ENCODE assay signal across 14 cellular contexts in the genomic region with DNA sequence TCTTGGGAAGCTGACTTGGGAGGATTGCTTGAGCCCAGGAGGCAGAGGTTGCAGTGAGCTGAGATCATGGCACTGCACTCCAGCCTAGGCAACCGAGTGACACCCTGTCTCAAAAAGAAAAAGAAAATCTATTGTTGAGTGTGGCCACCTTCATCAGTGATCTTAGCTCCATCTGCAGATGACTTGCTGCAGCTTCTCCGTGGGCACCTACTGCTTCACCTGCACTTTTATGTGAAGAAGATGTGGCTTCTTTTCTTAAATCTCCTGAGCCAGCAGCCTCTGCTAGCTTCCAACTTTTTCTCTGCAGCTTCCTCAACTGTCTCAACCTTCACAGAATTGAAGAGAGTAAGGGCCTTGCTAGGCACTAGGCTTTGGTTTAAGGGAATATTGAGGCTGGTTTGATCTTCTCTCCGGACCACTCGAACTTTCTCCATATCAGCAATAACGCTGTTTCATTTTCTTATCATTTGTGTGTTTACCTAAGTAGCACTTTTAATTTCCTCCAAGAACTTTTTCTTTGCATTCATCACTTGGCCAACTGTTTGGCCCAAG. TPM values are rescaled to one million over a fixed set of nuclear protein-coding genes. Genes with fewer than 3 reads are reported as not detected.
DNase-seq lines count a peak whose midpoint lies in the region; ATAC-seq and TF ChIP-seq lines count a peak whose summit lies in the region.
"Had no signal": no experiment of that assay in that cellular context is flagged by ENCODE, and none has a peak within 500 bp of the region (broad histone marks: within the 10 kb centered on the region; RNA-seq: fewer than 3 reads in every experiment).

No MANE protein-coding gene starts in this region.

- DNase-seq in activated CD4-positive, alpha-beta T cell treated with anti-CD3 and anti-CD28 coated beads, Interleukin-2, amount 10 ng/mL, durations not matched to agents 24 days and 14 days: peak; percentile 61
- DNase-seq in activated CD4-positive, alpha-beta T cell treated with anti-CD3 and anti-CD28 coated beads for 48 hours: no peak
- DNase-seq in central memory CD8-positive, alpha-beta T cell (ENCODE audit: low spot score in 2 of 2): no peak
- no peak for DNase-seq in stimulated activated naive CD8-positive, alpha-beta T cell treated with anti-CD3 and anti-CD28 coated beads, Interleukin-15, Interleukin-2, amounts not matched to agents 100 U/mL and 50 U/mL, for 24 hours
- DNase-seq in endothelial cell (ENCODE audit: low spot score): no peak
- no peak for DNase-seq in posterior cingulate gyrus
- no peak for DNase-seq in NCI-H2227 (lab: John Stamatoyannopoulos, UW; ENCODE audit: unreplicated experiment)
- DNase-seq: activated CD4-positive, alpha-beta T cell treated with anti-CD3 and anti-CD28 coated beads, Interleukin-2, amount 50 U/mL, for 1 hour; foreskin melanocyte; kidney; NCI-H2081; NK-92 treated with Interleukin-12 subunit alpha and Interleukin-12 subunit beta, amount 100 ng/mL, for 24 hours had no signal

- H3K4me3 Mint-ChIP-seq in activated CD4-positive, alpha-beta T cell treated with anti-CD3 and anti-CD28 coated beads, Interleukin-2, amount 10 ng/mL, durations not matched to agents 24 days and 14 days: peak overlapping the region; percentile 56
- H3K4me3 Mint-ChIP-seq in central memory CD8-positive, alpha-beta T cell: peak overlapping the region; percentile 71
- no peak overlapping the region for H3K4me3 Mint-ChIP-seq in endothelial cell (ENCODE audit: unreplicated experiment)
- H3K4me3 Mint-ChIP-seq: neural crest cell had no signal

- ATAC-seq in HG02642 (IDR thresholded peaks at IDR 0.05; ENCODE audit: poor library complexity, unreplicated experiment): peak; percentile 15
- ATAC-seq in central memory CD8-positive, alpha-beta T cell (replicated peaks; ENCODE audit: extremely low read depth, poor library complexity, severe bottlenecking): peak; percentile 26
- peak; percentile 16 for ATAC-seq in stimulated activated naive CD8-positive, alpha-beta T cell treated with anti-CD3 and anti-CD28 coated beads, Interleukin-15, Interleukin-2, amounts not matched to agents 100 U/mL and 50 U/mL, for 24 hours

- H3K4me1 Mint-ChIP-seq in activated CD4-positive, alpha-beta T cell treated with anti-CD3 and anti-CD28 coated beads, Interleukin-2, amount 10 ng/mL, durations not matched to agents 24 days and 14 days: peaks cover 31% of the 10 kb centered on the region
- peaks cover 37% of the 10 kb centered on the region for H3K4me1 Mint-ChIP-seq in central memory CD8-positive, alpha-beta T cell
- peaks cover 4% of the 10 kb centered on the region for H3K4me1 Mint-ChIP-seq in endothelial cell (ENCODE audit: unreplicated experiment)

- intact Hi-C loops in activated CD4-positive, alpha-beta T cell treated with anti-CD3 and anti-CD28 coated beads, Interleukin-2, amount 10 ng/mL, durations not matched to agents 24 days and 14 days (cut with micrococcal nuclease): loop anchor here (1.0 to 2.0 kb wide), 4 partner anchors 9 to 51 kb away; no protein-coding TSS in a partner anchor
- intact Hi-C loops in posterior cingulate gyrus (cut with DNase I): no loop called here

- no peaks in the 10 kb centered on the region for H3K9me3 Mint-ChIP-seq in activated CD4-positive, alpha-beta T cell treated with anti-CD3 and anti-CD28 coated beads, Interleukin-2, amount 10 ng/mL, durations not matched to agents 24 days and 14 days
- no peaks in the 10 kb centered on the region for H3K9me3 Mint-ChIP-seq in central memory CD8-positive, alpha-beta T cell
- H3K9me3 Mint-ChIP-seq in endothelial cell (ENCODE audit: unreplicated experiment): peaks cover under 1% of the 10 kb centered on the region

- H3K27ac Mint-ChIP-seq in activated CD4-positive, alpha-beta T cell treated with anti-CD3 and anti-CD28 coated beads, Interleukin-2, amount 10 ng/mL, durations not matched to agents 24 days and 14 days: peak overlapping the region; percentile 80
- H3K27ac Mint-ChIP-seq in central memory CD8-positive, alpha-beta T cell (ENCODE audit: low read depth): peak overlapping the region; percentile 65
- no peak overlapping the region for H3K27ac Mint-ChIP-seq in endothelial cell (ENCODE audit: unreplicated experiment)

- H3K36me3 Mint-ChIP-seq in activated CD4-positive, alpha-beta T cell treated with anti-CD3 and anti-CD28 coated beads, Interleukin-2, amount 10 ng/mL, durations not matched to agents 24 days and 14 days (ENCODE audit: low read depth): peaks cover 34% of the 10 kb centered on the region
- peaks cover 6% of the 10 kb centered on the region for H3K36me3 Mint-ChIP-seq in central memory CD8-positive, alpha-beta T cell (ENCODE audit: insufficient read depth)
- H3K36me3 Mint-ChIP-seq in endothelial cell (ENCODE audit: low read depth, unreplicated experiment): peaks cover 4% of the 10 kb centered on the region

- TF ChIP-seq CTCF in endothelial cell (IDR thresholded peaks at IDR 0.05; ENCODE audit: unreplicated experiment): no peak

- H3K27me3 Mint-ChIP-seq in activated CD4-positive, alpha-beta T cell treated with anti-CD3 and anti-CD28 coated beads, Interleukin-2, amount 10 ng/mL, durations not matched to agents 24 days and 14 days: no peaks in the 10 kb centered on the region
- no peaks in the 10 kb centered on the region for H3K27me3 Mint-ChIP-seq in central memory CD8-positive, alpha-beta T cell
- peaks cover 4% of the 10 kb centered on the region for H3K27me3 Mint-ChIP-seq in endothelial cell (ENCODE audit: unreplicated experiment)

RNA-seq across cellular contexts. Expression of gene AGPAT3, which starts 28.0 kb away (rescaled TPM):
- 127 and 130 TPM in 2 replicates for total RNA-seq in activated CD4-positive, alpha-beta T cell treated with anti-CD3 and anti-CD28 coated beads, Interleukin-2, amount 10 ng/mL, durations not matched to agents 24 days and 14 days
- total RNA-seq in endothelial cell (ENCODE audit: unreplicated experiment): 22.6 TPM
